ENCODE assay signal across 17 cellular contexts in genomic region chr13:35479691-35480090, GRCh38. TPM values are rescaled to one million over a fixed set of nuclear protein-coding genes. Genes with fewer than 3 reads are reported as not detected.
"Had no signal": no experiment of that assay in that cellular context is flagged by ENCODE, and none has a peak within 500 bp of the region (broad histone marks: within the 10 kb centered on the region; RNA-seq: fewer than 3 reads in every experiment).

No MANE protein-coding gene starts in this region.

- H3K27ac Mint-ChIP-seq: activated CD4-positive, alpha-beta T cell treated with anti-CD3 and anti-CD28 coated beads, Interleukin-2, amount 10 ng/mL, durations not matched to agents 7 days and 5 days; activated naive CD8-positive, alpha-beta T cell treated with anti-CD3 and anti-CD28 coated beads for 36 hours; activated T-helper 1 cell treated with anti-CD3 and anti-CD28 coated beads, Interleukin-12 subunit alpha, Interleukin-12 subunit beta, Interleukin-2, Interleukin-4 antibody, amounts not matched to agents 30 ng/mL and 10 ng/mL and 1 ng/mL, durations not matched to agents 14 hours and 24 hours and 36 hours; nephron progenitor cell had no signal

- H3K9me3 ChIP-seq: esophagus squamous epithelium, lower lobe of right lung, tibial artery, vagina had no signal

- H3K36me3 ChIP-seq: esophagus squamous epithelium, lower lobe of right lung, tibial artery, vagina had no signal

- H3K9me3 Mint-ChIP-seq: activated CD4-positive, alpha-beta T cell treated with anti-CD3 and anti-CD28 coated beads, Interleukin-2, amount 10 ng/mL, durations not matched to agents 7 days and 5 days; activated naive CD8-positive, alpha-beta T cell treated with anti-CD3 and anti-CD28 coated beads for 36 hours; activated T-helper 1 cell treated with anti-CD3 and anti-CD28 coated beads, Interleukin-12 subunit alpha, Interleukin-12 subunit beta, Interleukin-2, Interleukin-4 antibody, amounts not matched to agents 30 ng/mL and 10 ng/mL and 1 ng/mL, durations not matched to agents 14 hours and 24 hours and 36 hours; nephron progenitor cell had no signal

- DNase-seq: activated CD4-positive, alpha-beta T cell treated with anti-CD3 and anti-CD28 coated beads, Interleukin-2, amount 10 ng/mL, durations not matched to agents 7 days and 5 days; activated naive CD8-positive, alpha-beta T cell treated with anti-CD3 and anti-CD28 coated beads for 36 hours; anterior cingulate cortex; cortex of kidney; effector CD4-positive, alpha-beta T cell; esophagus squamous epithelium; foreskin keratinocyte; left colon; lower lobe of right lung; nephron progenitor cell; stimulated activated CD4-positive, alpha-beta T cell treated with anti-CD3 and anti-CD28 coated beads, Interleukin-4, amount 100 ng/mL, for 24 hours; stimulated activated naive CD4-positive, alpha-beta T cell; tibial artery had no signal

- H3K27me3 ChIP-seq: tibial artery, vagina had no signal

- H3K4me1 ChIP-seq: foreskin keratinocyte, vagina had no signal

- H3K4me3 ChIP-seq: esophagus squamous epithelium, lower lobe of right lung, tibial artery, vagina had no signal

- H3K4me3 Mint-ChIP-seq: activated CD4-positive, alpha-beta T cell treated with anti-CD3 and anti-CD28 coated beads, Interleukin-2, amount 10 ng/mL, durations not matched to agents 7 days and 5 days; activated naive CD8-positive, alpha-beta T cell treated with anti-CD3 and anti-CD28 coated beads for 36 hours; activated T-helper 1 cell treated with anti-CD3 and anti-CD28 coated beads, Interleukin-12 subunit alpha, Interleukin-12 subunit beta, Interleukin-2, Interleukin-4 antibody, amounts not matched to agents 30 ng/mL and 10 ng/mL and 1 ng/mL, durations not matched to agents 14 hours and 24 hours and 36 hours; nephron progenitor cell had no signal

- H3K36me3 Mint-ChIP-seq: activated naive CD8-positive, alpha-beta T cell treated with anti-CD3 and anti-CD28 coated beads for 36 hours had no signal

- H3K27ac ChIP-seq: esophagus squamous epithelium, foreskin keratinocyte, lower lobe of right lung, tibial artery, vagina had no signal

RNA-seq across cellular contexts. Expression of gene MAB21L1, which starts 3.2 kb away (rescaled TPM):
- total RNA-seq: activated CD4-positive, alpha-beta T cell treated with anti-CD3 and anti-CD28 coated beads, Interleukin-2, amount 10 ng/mL, durations not matched to agents 7 days and 5 days; activated T-helper 1 cell treated with anti-CD3 and anti-CD28 coated beads, Interleukin-12 subunit alpha, Interleukin-12 subunit beta, Interleukin-2, Interleukin-4 antibody, amounts not matched to agents 30 ng/mL and 10 ng/mL and 1 ng/mL, durations not matched to agents 14 hours and 24 hours and 36 hours; endothelial cell of umbilical vein; foreskin keratinocyte; T-helper 2 cell treated with Interferon-gamma antibody and Interleukin-4, amounts not matched to agents 100 ng/mL and 5 ng/mL, for 36 hours had no signal
- polyA plus RNA-seq: foreskin keratinocyte had no signal
